Comparison of ENCODE assay signal across 19 cellular contexts in genomic region chr5:150559701-150560100, GRCh38. TPM values are rescaled to one million over a fixed set of nuclear protein-coding genes. Genes with fewer than 3 reads are reported as not detected.
DNase-seq lines count a peak whose midpoint lies in the region; ATAC-seq, FAIRE-seq and TF ChIP-seq lines count a peak whose summit lies in the region.
"Had no signal": no experiment of that assay in that cellular context is flagged by ENCODE, and none has a peak within 500 bp of the region (broad histone marks: within the 10 kb centered on the region; RNA-seq: fewer than 3 reads in every experiment).

No MANE protein-coding gene starts in this region.

- no peaks in the 10 kb centered on the region for H3K27me3 Mint-ChIP-seq in Calu3 (ENCODE audit: unreplicated experiment)
- H3K27me3 Mint-ChIP-seq: B cell; stimulated activated memory B cell treated with anti-CD40 and anti-IgM and Interleukin-4, amounts not matched to agents 10 μg/mL and 1 μg/mL and 100 μg/mL, for 72 hours had no signal

- POLR2A ChIA-PET in AG04450 (lab: Yijun Ruan, JAX), result interaction anchor here (0.6 to 1.7 kb wide), 4 partner anchors 83 to 141 kb away, joined by 4 to 6 read pairs (median 4); partner anchors contain the start of genes RBM22 and RPS14

- intact Hi-C loops in Calu3 (cut with micrococcal nuclease; ENCODE audit: unreplicated experiment), result loop anchor here (2.0 to 5.0 kb wide), 2 partner anchors 83 to 101 kb away; partner anchors contain the start of gene SYNPO

- DNase-seq in AG04450 (ENCODE audit: low read depth, low spot score) (no peak), HCEC 1CT (peak; percentile 13), bronchial epithelial cell (ENCODE audit: low read depth) (peak; percentile 72), left lobe of liver (ENCODE audit: low spot score) (no peak), NCI-H345 (lab: John Stamatoyannopoulos, UW) (no peak), Calu3 (no peak)
- DNase-seq: activated CD4-positive, CD25-positive, alpha-beta regulatory T cell; activated gamma-delta T cell treated with Interleukin-2 at 50 U/mL for 16 hours; effector CD8-positive, alpha-beta T cell; Karpas-422; NCI-H1436 treated with DMSO at 0.1 percent for 48 hours; nucleus accumbens had no signal

- peak; percentile 20 for ATAC-seq in left lobe of liver
- ATAC-seq in GM21723 (IDR thresholded peaks at IDR 0.05; ENCODE audit: unreplicated experiment), result no peak
- no peak for ATAC-seq in HG02885 (IDR thresholded peaks at IDR 0.05; ENCODE audit: poor library complexity, unreplicated experiment)
- ATAC-seq: stimulated activated memory B cell treated with anti-CD40 and anti-IgM and Interleukin-4, amounts not matched to agents 10 μg/mL and 1 μg/mL and 100 μg/mL, for 72 hours had no signal

- no peak overlapping the region for H3K27ac Mint-ChIP-seq in Calu3 (ENCODE audit: unreplicated experiment)
- H3K27ac Mint-ChIP-seq: B cell; stimulated activated memory B cell treated with anti-CD40 and anti-IgM and Interleukin-4, amounts not matched to agents 10 μg/mL and 1 μg/mL and 100 μg/mL, for 72 hours had no signal

- peaks cover 8% of the 10 kb centered on the region for H3K4me1 Mint-ChIP-seq in Calu3 (ENCODE audit: low read depth, unreplicated experiment)

- H3K4me3 ChIP-seq in AG04450 (ENCODE audit: low read depth, low read length) (no peak overlapping the region), bronchial epithelial cell (ENCODE audit: low read depth, low read length) (no peak overlapping the region)
- H3K4me3 ChIP-seq: HAP-1 had no signal

- peaks cover 4% of the 10 kb centered on the region; the same call in 1 of the 2 replicates for H3K9me3 ChIP-seq in AG04450 (ENCODE audit: control insufficient read depth, insufficient read depth, low read length)
- H3K9me3 ChIP-seq: HAP-1 had no signal

- H3K27me3 ChIP-seq in AG04450 (ENCODE audit: control insufficient read depth, insufficient read depth, low read length), result no peaks in the 10 kb centered on the region
- H3K27me3 ChIP-seq in bronchial epithelial cell (ENCODE audit: control insufficient read depth, insufficient read depth, low read length), result no peaks in the 10 kb centered on the region

- no peak overlapping the region for H3K4me3 Mint-ChIP-seq in Calu3 (ENCODE audit: low read depth, unreplicated experiment)
- H3K4me3 Mint-ChIP-seq: B cell; stimulated activated memory B cell treated with anti-CD40 and anti-IgM and Interleukin-4, amounts not matched to agents 10 μg/mL and 1 μg/mL and 100 μg/mL, for 72 hours had no signal

- peaks cover 4% of the 10 kb centered on the region for H3K36me3 ChIP-seq in bronchial epithelial cell (ENCODE audit: control insufficient read depth, insufficient read depth, low read length)
- H3K36me3 ChIP-seq: HAP-1 had no signal

- no peaks in the 10 kb centered on the region for H3K9me3 Mint-ChIP-seq in Calu3 (ENCODE audit: low read depth, unreplicated experiment)
- H3K9me3 Mint-ChIP-seq: stimulated activated memory B cell treated with anti-CD40 and anti-IgM and Interleukin-4, amounts not matched to agents 10 μg/mL and 1 μg/mL and 100 μg/mL, for 72 hours had no signal

- no peak for FAIRE-seq in bronchial epithelial cell (lab: Jason Lieb, UNC)
- FAIRE-seq: frontal cortex, small intestine had no signal

- no TSS peak for BruUV-seq in Calu3 (replicated peaks; lab: Mats Ljungman, UMichigan)

- H3K36me3 Mint-ChIP-seq in Calu3 (ENCODE audit: insufficient read depth, unreplicated experiment), result peaks cover 20% of the 10 kb centered on the region

- no peak for TF ChIP-seq CTCF in AG04450 (IDR thresholded peaks at IDR 0.05; ENCODE audit: low read depth, low read length)
- no peak for TF ChIP-seq CTCF in bronchial epithelial cell (IDR thresholded peaks at IDR 0.05; ENCODE audit: insufficient read depth, low read length, severe bottlenecking)
- TF ChIP-seq CTCF in Calu3 (IDR thresholded peaks at IDR 0.05; ENCODE audit: unreplicated experiment), result no peak

- H3K27ac ChIP-seq in AG04450 (ENCODE audit: low read depth, low read length), result peak overlapping the region; percentile 23

- CTCF ChIA-PET in AG04450 (lab: Charles Lee), result interaction anchor here (0.6 to 7.9 kb wide), 28 partner anchors 9 to 605 kb away, joined by 3 to 130 read pairs (median 6); partner anchors contain the start of genes IRGM, RBM22, RPS14 and SMIM3
- CTCF ChIA-PET in Calu3 (lab: Charles Lee), result interaction anchor here (0.7 to 2.2 kb wide), 10 partner anchors 17 to 224 kb away, joined by 3 to 12 read pairs (median 5); partner anchors contain the start of genes DCTN4 and RBM22

RNA-seq across cellular contexts. Expression of gene NDST1, which starts 51.8 kb away (rescaled TPM):
- 52.2 and 63.2 TPM in 2 replicates for polyA plus RNA-seq in AG04450 (2011; rRNA removed)
- 69.4 and 93.7 TPM in 2 replicates for polyA minus RNA-seq in AG04450 (2011; rRNA and poly(A)+ RNA removed)
- total RNA-seq in bronchial epithelial cell (17.1 and 33.3 TPM in 2 replicates), left lobe of liver (63.7 TPM), Calu3 (2022) (62.5 and 72.6 TPM in 2 replicates)

Comparison
In these comparisons a context has a peak if more than half of its experiments do, and no peak if none do; other contexts are left out.
1. DNase-seq: peak in HCEC 1CT (single experiment) and bronchial epithelial cell (single experiment); none in AG04450 (single experiment), left lobe of liver (single experiment), NCI-H345 (single experiment) and Calu3 (single experiment).